Comparison of ENCODE assay signal across 29 cellular contexts in genomic region chr10:116253716-116254115, GRCh38. TPM values are rescaled to one million over a fixed set of nuclear protein-coding genes. Genes with fewer than 3 reads are reported as not detected.
"Had no signal": no experiment of that assay in that cellular context is flagged by ENCODE, and none has a peak within 500 bp of the region (broad histone marks: within the 10 kb centered on the region; RNA-seq: fewer than 3 reads in every experiment).

No MANE protein-coding gene starts in this region.

- H3K4me3 Mint-ChIP-seq: activated CD4-positive, alpha-beta memory T cell treated with anti-CD3 and anti-CD28 coated beads, Interleukin-2, amount 10 ng/mL, durations not matched to agents 7 days and 5 days; activated CD4-positive, alpha-beta T cell treated with anti-CD3 and anti-CD28 coated beads, Interleukin-2, amount 10 ng/mL, durations not matched to agents 7 days and 5 days; activated naive CD8-positive, alpha-beta T cell; activated T-cell treated with anti-CD3 and anti-CD28 coated beads, Interleukin-2, amount 50 U/mL, for 24 hours; activated T-cell treated with anti-CD3 and anti-CD28 coated beads, Interleukin-2, amount 50 U/mL, for 72 hours; central memory CD8-positive, alpha-beta T cell; dendritic cell treated with granulocyte-macrophage colony-stimulating factor and Interleukin-4, amounts not matched to agents 40 ng/mL and 50 ng/mL, for 4 days; endodermal cell; WTC11 had no signal

- H3K9me3 Mint-ChIP-seq: activated CD4-positive, alpha-beta T cell treated with anti-CD3 and anti-CD28 coated beads, Interleukin-2, amount 10 ng/mL, durations not matched to agents 7 days and 5 days; activated T-cell treated with anti-CD3 and anti-CD28 coated beads, Interleukin-2, amount 50 U/mL, for 24 hours; activated T-cell treated with anti-CD3 and anti-CD28 coated beads, Interleukin-2, amount 50 U/mL, for 72 hours; dendritic cell treated with granulocyte-macrophage colony-stimulating factor and Interleukin-4, amounts not matched to agents 40 ng/mL and 50 ng/mL, for 4 days; endodermal cell; WTC11 had no signal

- H3K36me3 Mint-ChIP-seq: WTC11 had no signal

- H3K9me3 ChIP-seq: gastroesophageal sphincter had no signal

- H3K4me1 ChIP-seq: foreskin keratinocyte had no signal

- H3K27ac ChIP-seq: brain microvascular endothelial cell, coronary artery, dorsolateral prefrontal cortex, foreskin keratinocyte, gastroesophageal sphincter, VCaP had no signal

- H3K27me3 ChIP-seq: brain microvascular endothelial cell, foreskin keratinocyte had no signal

- H3K4me1 Mint-ChIP-seq: activated CD4-positive, alpha-beta memory T cell treated with anti-CD3 and anti-CD28 coated beads, Interleukin-2, amount 10 ng/mL, durations not matched to agents 7 days and 5 days; activated CD4-positive, alpha-beta T cell treated with anti-CD3 and anti-CD28 coated beads, Interleukin-2, amount 10 ng/mL, durations not matched to agents 7 days and 5 days; central memory CD8-positive, alpha-beta T cell; endodermal cell had no signal

- H3K27me3 Mint-ChIP-seq: activated CD4-positive, alpha-beta memory T cell treated with anti-CD3 and anti-CD28 coated beads, Interleukin-2, amount 10 ng/mL, durations not matched to agents 7 days and 5 days; activated CD4-positive, alpha-beta T cell treated with anti-CD3 and anti-CD28 coated beads, Interleukin-2, amount 10 ng/mL, durations not matched to agents 7 days and 5 days; activated naive CD8-positive, alpha-beta T cell; central memory CD8-positive, alpha-beta T cell had no signal

- DNase-seq: activated CD4-positive, alpha-beta memory T cell treated with anti-CD3 and anti-CD28 coated beads, Interleukin-2, amount 10 ng/mL, durations not matched to agents 7 days and 5 days; activated CD4-positive, alpha-beta T cell treated with anti-CD3 and anti-CD28 coated beads for 1 hour; activated CD4-positive, alpha-beta T cell treated with anti-CD3 and anti-CD28 coated beads for 4 hours; activated CD4-positive, alpha-beta T cell treated with anti-CD3 and anti-CD28 coated beads, Interleukin-2, amount 10 ng/mL, durations not matched to agents 7 days and 5 days; activated CD4-positive, alpha-beta T cell treated with anti-CD3 and anti-CD28 coated beads, Interleukin-2, amount 50 U/mL, for 4 hours; activated CD8-positive, alpha-beta memory T cell treated with anti-CD3 and anti-CD28 coated beads, Interleukin-2, amount 50 U/mL, for 48 hours; activated gamma-delta T cell treated with Interleukin-2 at 50 U/mL for 16 hours; activated naive CD4-positive, alpha-beta T cell treated with anti-CD3 and anti-CD28 coated beads, Interleukin-2, amount 50 U/mL, for 16 hours; activated naive CD4-positive, alpha-beta T cell treated with Interleukin-2 at 50 U/mL for 16 hours; activated T-cell treated with anti-CD3 and anti-CD28 coated beads for 4 hours; activated T-cell treated with anti-CD3 and anti-CD28 coated beads, Interleukin-2, amount 50 U/mL, for 24 hours; activated T-cell treated with anti-CD3 and anti-CD28 coated beads, Interleukin-2, amount 50 U/mL, for 72 hours; amniotic stem cell; anterior cingulate cortex; brain microvascular endothelial cell; dorsolateral prefrontal cortex; effector memory CD4-positive, alpha-beta T cell; endodermal cell; foreskin keratinocyte; T-helper 2 cell had no signal

- ATAC-seq: activated T-cell treated with anti-CD3 and anti-CD28 coated beads, Interleukin-2, amount 50 U/mL, for 72 hours; esophagus mucosa; foreskin keratinocyte; gastroesophageal sphincter; WTC11 had no signal

- H3K4me3 ChIP-seq: coronary artery, dorsolateral prefrontal cortex, gastroesophageal sphincter had no signal

- H3K36me3 ChIP-seq: brain microvascular endothelial cell, gastroesophageal sphincter had no signal

- H3K27ac Mint-ChIP-seq: activated CD4-positive, alpha-beta memory T cell treated with anti-CD3 and anti-CD28 coated beads, Interleukin-2, amount 10 ng/mL, durations not matched to agents 7 days and 5 days; activated CD4-positive, alpha-beta T cell treated with anti-CD3 and anti-CD28 coated beads, Interleukin-2, amount 10 ng/mL, durations not matched to agents 7 days and 5 days; activated naive CD8-positive, alpha-beta T cell; activated T-cell treated with anti-CD3 and anti-CD28 coated beads, Interleukin-2, amount 50 U/mL, for 24 hours; activated T-cell treated with anti-CD3 and anti-CD28 coated beads, Interleukin-2, amount 50 U/mL, for 72 hours; dendritic cell treated with granulocyte-macrophage colony-stimulating factor and Interleukin-4, amounts not matched to agents 40 ng/mL and 50 ng/mL, for 4 days; endodermal cell; WTC11 had no signal

RNA-seq across cellular contexts. Expression of gene GFRA1, which starts 19.3 kb away (rescaled TPM):
- total RNA-seq: activated CD4-positive, alpha-beta memory T cell treated with anti-CD3 and anti-CD28 coated beads, Interleukin-2, amount 10 ng/mL, durations not matched to agents 7 days and 5 days; activated CD4-positive, alpha-beta T cell treated with anti-CD3 and anti-CD28 coated beads, Interleukin-2, amount 10 ng/mL, durations not matched to agents 7 days and 5 days; activated T-cell treated with anti-CD3 and anti-CD28 coated beads, Interleukin-2, amount 50 U/mL, for 72 hours; foreskin keratinocyte; T-helper 1 cell treated with Interleukin-12 subunit alpha and Interleukin-12 subunit beta and Interleukin-4 antibody, amounts not matched to agents 30 ng/mL and 1 ng/mL, for 36 hours had no signal
- polyA plus RNA-seq: foreskin keratinocyte had no signal
